36 cellular contexts compared by ENCODE assay signal in genomic region chr2:73301636-73302035, GRCh38. TPM values are rescaled to one million over a fixed set of nuclear protein-coding genes. Genes with fewer than 3 reads are reported as not detected.
"Had no signal": no experiment of that assay in that cellular context is flagged by ENCODE, and none has a peak within 500 bp of the region (broad histone marks: within the 10 kb centered on the region; RNA-seq: fewer than 3 reads in every experiment).

No MANE protein-coding gene starts in this region.

- H3K27ac Mint-ChIP-seq: activated CD4-positive, alpha-beta memory T cell treated with anti-CD3 and anti-CD28 coated beads for 36 hours; activated CD4-positive, alpha-beta T cell treated with anti-CD3 and anti-CD28 coated beads for 36 hours; activated CD4-positive, alpha-beta T cell treated with anti-CD3 and anti-CD28 coated beads, Interleukin-2, amount 10 ng/mL, durations not matched to agents 24 days and 14 days; activated CD8-positive, alpha-beta memory T cell treated with anti-CD3 and anti-CD28 coated beads, Interleukin-2, amount 10 ng/mL, durations not matched to agents 7 days and 5 days; activated CD8-positive, alpha-beta T cell treated with anti-CD3 and anti-CD28 coated beads, Interleukin-2, amount 10 ng/mL, durations not matched to agents 7 days and 5 days; activated naive CD4-positive, alpha-beta T cell treated with anti-CD3 and anti-CD28 coated beads, Interleukin-2, amount 10 ng/mL, durations not matched to agents 7 days and 5 days; activated naive CD8-positive, alpha-beta T cell; activated T-helper 1 cell treated with anti-CD3 and anti-CD28 coated beads, Interleukin-12 subunit alpha, Interleukin-12 subunit beta, Interleukin-2, Interleukin-4 antibody, amounts not matched to agents 30 ng/mL and 10 ng/mL and 1 ng/mL, durations not matched to agents 14 hours and 24 hours and 36 hours; T-helper 17 cell; T-helper 2 cell treated with Interferon-gamma antibody and Interleukin-4, amounts not matched to agents 5 μg/mL and 100 μg/mL, for 36 hours had no signal

- H3K4me1 Mint-ChIP-seq: activated CD4-positive, alpha-beta T cell treated with anti-CD3 and anti-CD28 coated beads for 36 hours; activated CD8-positive, alpha-beta memory T cell treated with anti-CD3 and anti-CD28 coated beads, Interleukin-2, amount 10 ng/mL, durations not matched to agents 7 days and 5 days; activated naive CD4-positive, alpha-beta T cell treated with anti-CD3 and anti-CD28 coated beads, Interleukin-2, amount 10 ng/mL, durations not matched to agents 7 days and 5 days had no signal

- H3K27me3 ChIP-seq: brain microvascular endothelial cell, colonic mucosa had no signal

- H3K4me1 ChIP-seq: colonic mucosa, esophagus muscularis mucosa, foreskin keratinocyte, gastrocnemius medialis, heart left ventricle had no signal

- H3K36me3 ChIP-seq: brain microvascular endothelial cell, cardiac muscle cell, colonic mucosa, esophagus muscularis mucosa, gastrocnemius medialis, heart left ventricle had no signal

- H3K4me3 Mint-ChIP-seq: activated CD4-positive, alpha-beta memory T cell treated with anti-CD3 and anti-CD28 coated beads for 36 hours; activated CD4-positive, alpha-beta T cell treated with anti-CD3 and anti-CD28 coated beads for 36 hours; activated CD4-positive, alpha-beta T cell treated with anti-CD3 and anti-CD28 coated beads, Interleukin-2, amount 10 ng/mL, durations not matched to agents 24 days and 14 days; activated CD8-positive, alpha-beta memory T cell treated with anti-CD3 and anti-CD28 coated beads, Interleukin-2, amount 10 ng/mL, durations not matched to agents 7 days and 5 days; activated CD8-positive, alpha-beta T cell treated with anti-CD3 and anti-CD28 coated beads, Interleukin-2, amount 10 ng/mL, durations not matched to agents 7 days and 5 days; activated naive CD4-positive, alpha-beta T cell treated with anti-CD3 and anti-CD28 coated beads, Interleukin-2, amount 10 ng/mL, durations not matched to agents 7 days and 5 days; activated naive CD8-positive, alpha-beta T cell; activated T-helper 1 cell treated with anti-CD3 and anti-CD28 coated beads, Interleukin-12 subunit alpha, Interleukin-12 subunit beta, Interleukin-2, Interleukin-4 antibody, amounts not matched to agents 30 ng/mL and 10 ng/mL and 1 ng/mL, durations not matched to agents 14 hours and 24 hours and 36 hours; T-helper 17 cell; T-helper 2 cell treated with Interferon-gamma antibody and Interleukin-4, amounts not matched to agents 5 μg/mL and 100 μg/mL, for 36 hours had no signal

- DNase-seq: activated CD4-positive, alpha-beta memory T cell treated with anti-CD3 and anti-CD28 coated beads for 36 hours; activated CD4-positive, alpha-beta T cell treated with anti-CD3 and anti-CD28 coated beads for 36 hours; activated CD4-positive, alpha-beta T cell treated with anti-CD3 and anti-CD28 coated beads, Interleukin-2, amount 10 ng/mL, durations not matched to agents 24 days and 14 days; activated CD4-positive, CD25-positive, alpha-beta regulatory T cell; activated CD4-positive, CD25-positive, alpha-beta regulatory T cell treated with anti-CD3 and anti-CD28 coated beads, Interleukin-2, amount 50 U/mL, for 72 hours; activated CD8-positive, alpha-beta memory T cell treated with anti-CD3 and anti-CD28 coated beads, Interleukin-2, amount 10 ng/mL, durations not matched to agents 7 days and 5 days; activated CD8-positive, alpha-beta memory T cell treated with anti-CD3 and anti-CD28 coated beads, Interleukin-2, amount 50 U/mL, for 4 hours; activated CD8-positive, alpha-beta T cell treated with anti-CD3 and anti-CD28 coated beads, Interleukin-2, amount 10 ng/mL, durations not matched to agents 7 days and 5 days; activated gamma-delta T cell; activated naive CD4-positive, alpha-beta T cell; activated naive CD4-positive, alpha-beta T cell treated with anti-CD3 and anti-CD28 coated beads, Interleukin-2, amount 10 ng/mL, durations not matched to agents 7 days and 5 days; activated T-cell treated with anti-CD3 and anti-CD28 coated beads, Interleukin-2, amount 50 U/mL, for 1 hour; activated T-cell treated with anti-CD3 and anti-CD28 coated beads, Interleukin-2, amount 50 U/mL, for 48 hours; amniotic stem cell; anterior cingulate cortex; brain microvascular endothelial cell; central memory CD4-positive, alpha-beta T cell; cerebellar nuclear complex; colonic mucosa; effector CD8-positive, alpha-beta T cell; foreskin keratinocyte; gastrocnemius medialis; glutamatergic neuron; heart left ventricle; T-helper 1 cell; T-helper 17 cell; T1000 had no signal

- H3K4me3 ChIP-seq: cardiac muscle cell, colonic mucosa, esophagus muscularis mucosa, gastrocnemius medialis, heart left ventricle had no signal

- H3K9me3 ChIP-seq: colonic mucosa, esophagus muscularis mucosa, gastrocnemius medialis, heart left ventricle had no signal

- H3K27ac ChIP-seq: brain microvascular endothelial cell, cardiac muscle cell, colonic mucosa, esophagus muscularis mucosa, foreskin keratinocyte, gastrocnemius medialis, heart left ventricle had no signal

- H3K36me3 Mint-ChIP-seq: activated CD4-positive, alpha-beta memory T cell treated with anti-CD3 and anti-CD28 coated beads for 36 hours; activated CD8-positive, alpha-beta memory T cell treated with anti-CD3 and anti-CD28 coated beads, Interleukin-2, amount 10 ng/mL, durations not matched to agents 7 days and 5 days; activated naive CD4-positive, alpha-beta T cell treated with anti-CD3 and anti-CD28 coated beads, Interleukin-2, amount 10 ng/mL, durations not matched to agents 7 days and 5 days; activated naive CD8-positive, alpha-beta T cell had no signal

- ATAC-seq: activated CD4-positive, alpha-beta T cell treated with anti-CD3 and anti-CD28 coated beads for 36 hours; activated CD8-positive, alpha-beta memory T cell treated with anti-CD3 and anti-CD28 coated beads, Interleukin-2, amount 10 ng/mL, durations not matched to agents 7 days and 5 days; activated CD8-positive, alpha-beta T cell treated with anti-CD3 and anti-CD28 coated beads, Interleukin-2, amount 10 ng/mL, durations not matched to agents 7 days and 5 days; foreskin keratinocyte; gastrocnemius medialis; heart left ventricle; T-helper 17 cell had no signal

- H3K9me3 Mint-ChIP-seq: activated CD4-positive, alpha-beta memory T cell treated with anti-CD3 and anti-CD28 coated beads for 36 hours; activated CD4-positive, alpha-beta T cell treated with anti-CD3 and anti-CD28 coated beads, Interleukin-2, amount 10 ng/mL, durations not matched to agents 24 days and 14 days; activated naive CD4-positive, alpha-beta T cell treated with anti-CD3 and anti-CD28 coated beads, Interleukin-2, amount 10 ng/mL, durations not matched to agents 7 days and 5 days; activated T-helper 1 cell treated with anti-CD3 and anti-CD28 coated beads, Interleukin-12 subunit alpha, Interleukin-12 subunit beta, Interleukin-2, Interleukin-4 antibody, amounts not matched to agents 30 ng/mL and 10 ng/mL and 1 ng/mL, durations not matched to agents 14 hours and 24 hours and 36 hours; T-helper 2 cell treated with Interferon-gamma antibody and Interleukin-4, amounts not matched to agents 5 μg/mL and 100 μg/mL, for 36 hours had no signal

RNA-seq across cellular contexts. Expression of gene EGR4, which starts 8.3 kb away (rescaled TPM):
- total RNA-seq: activated CD8-positive, alpha-beta T cell treated with anti-CD3 and anti-CD28 coated beads, Interleukin-2, amount 10 ng/mL, durations not matched to agents 7 days and 5 days; astrocyte; colonic mucosa; dermis microvascular lymphatic vessel endothelial cell; endothelial cell of umbilical vein; epithelial cell of proximal tubule; foreskin keratinocyte; gastrocnemius medialis; heart left ventricle had no signal
- polyA plus RNA-seq: endothelial cell of umbilical vein, foreskin keratinocyte, heart left ventricle had no signal
